In the genomic region with DNA sequence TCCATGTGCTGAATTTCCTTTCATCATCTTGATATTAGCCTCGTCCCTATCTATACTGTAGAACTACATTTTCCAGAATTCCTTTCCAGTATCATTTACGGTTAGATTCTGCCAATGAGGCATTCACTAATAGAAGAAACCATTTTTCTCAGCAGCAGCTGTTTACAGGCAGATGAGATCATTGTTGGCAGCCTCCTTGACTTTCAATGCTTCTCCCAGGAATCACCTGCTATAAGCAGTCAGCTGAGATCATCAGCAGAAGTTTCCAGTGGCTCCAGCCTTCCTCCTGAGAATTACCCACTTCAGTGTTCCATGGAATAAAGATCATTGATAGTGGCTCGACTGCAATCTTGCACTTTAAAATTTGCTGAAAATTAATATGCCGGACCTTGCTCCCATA, we compare ENCODE assay signal across 17 cellular contexts.
A peak's percentile ranks its signal among the peaks of the same experiment; 100 is the strongest.
DNase-seq lines count a peak whose midpoint lies in the region; ATAC-seq and TF ChIP-seq lines count a peak whose summit lies in the region.
"Had no signal": no experiment of that assay in that cellular context is flagged by ENCODE, and none has a peak within 500 bp of the region (broad histone marks: within the 10 kb centered on the region; RNA-seq: fewer than 3 reads in every experiment).

No MANE protein-coding gene starts in this region.

- TF ChIP-seq CTCF in ascending aorta (IDR thresholded peaks at IDR 0.05) = no peak
- TF ChIP-seq CTCF in OCI-LY7 (conservative IDR thresholded peaks at IDR 0.05; ENCODE audit: low read length) = no peak

- intact Hi-C loops in ascending aorta (cut with DNase I) (no loop called here), OCI-LY7 (cut with micrococcal nuclease; ENCODE audit: unreplicated experiment) (no loop called here)

- H3K9me3 ChIP-seq in adipocyte (ENCODE audit: control insufficient read depth, low read length) (peaks cover 3% of the 10 kb centered on the region), ascending aorta (peaks cover 0 to 5% of the 10 kb centered on the region in 2 donors), OCI-LY7 (ENCODE audit: low read length) (no peaks in the 10 kb centered on the region)
- H3K9me3 ChIP-seq: right lobe of liver had no signal

- no peaks in the 10 kb centered on the region for H3K36me3 Mint-ChIP-seq in activated CD8-positive, alpha-beta memory T cell treated with anti-CD3 and anti-CD28 coated beads, Interleukin-2, amount 10 ng/mL, durations not matched to agents 7 days and 5 days

- CTCF ChIA-PET in HEK293T (lab: Yijun Ruan, JAX) = no interaction called here
- CTCF ChIA-PET in OCI-LY7 (lab: Charles Lee; ENCODE audit: unreplicated experiment) = no interaction called here
- CTCF ChIA-PET in activated CD8-positive, alpha-beta memory T cell treated with anti-CD3 and anti-CD28 coated beads, Interleukin-2, amount 10 ng/mL, durations not matched to agents 7 days and 5 days (lab: Charles Lee) = no interaction called here

- DNase-seq in HEK293T (ENCODE audit: extremely low spot score) (peak; percentile 9), NCI-H2107 treated with DMSO at 0.1 percent for 48 hours (lab: John Stamatoyannopoulos, UW; ENCODE audit: unreplicated experiment) (peak; percentile 50), adipocyte (ENCODE audit: low read depth) (peak; percentile 3), kidney tubule cell (ENCODE audit: low spot score) (peak; percentile 53), NCI-H128 (lab: John Stamatoyannopoulos, UW; ENCODE audit: unreplicated experiment) (no peak), ascending aorta (ENCODE audit: low spot score in 2 of 2) (no peak), OCI-LY7 (ENCODE audit: low spot score) (no peak)
- no peak for DNase-seq in activated CD8-positive, alpha-beta memory T cell treated with anti-CD3 and anti-CD28 coated beads, Interleukin-2, amount 10 ng/mL, durations not matched to agents 7 days and 5 days
- DNase-seq: anterior cingulate cortex; C1 segment of cervical spinal cord; effector CD8-positive, alpha-beta T cell; GM23248; heart left ventricle; left ventricle myocardium superior; right lobe of liver; stimulated activated naive CD8-positive, alpha-beta T cell treated with anti-CD3 and anti-CD28 coated beads, Interleukin-15, amount 100 ng/mL, for 72 hours had no signal

- no peaks in the 10 kb centered on the region for H3K4me1 ChIP-seq in adipocyte (ENCODE audit: control insufficient read depth, insufficient read depth, low read length)
- no peaks in the 10 kb centered on the region for H3K4me1 ChIP-seq in ascending aorta
- no peaks in the 10 kb centered on the region for H3K4me1 ChIP-seq in OCI-LY7 (ENCODE audit: insufficient read depth, low read length, poor library complexity, severe bottlenecking)
- H3K4me1 ChIP-seq: right lobe of liver had no signal

- H3K27ac ChIP-seq in ascending aorta = no peak overlapping the region
- H3K27ac ChIP-seq in OCI-LY7 (ENCODE audit: low read depth, low read length, poor library complexity, severe bottlenecking) = no peak overlapping the region
- H3K27ac ChIP-seq: GM23248, heart left ventricle, right lobe of liver had no signal

- no peak overlapping the region for H3K4me3 ChIP-seq in adipocyte (ENCODE audit: low read length)
- no peak overlapping the region for H3K4me3 ChIP-seq in ascending aorta
- no peak overlapping the region for H3K4me3 ChIP-seq in OCI-LY7 (ENCODE audit: low read depth, low read length, poor library complexity, severe bottlenecking)
- H3K4me3 ChIP-seq: GM23248, heart left ventricle, right lobe of liver had no signal

- no peak for ATAC-seq in activated CD8-positive, alpha-beta memory T cell treated with anti-CD3 and anti-CD28 coated beads, Interleukin-2, amount 10 ng/mL, durations not matched to agents 7 days and 5 days
- ATAC-seq: heart left ventricle; left ventricle myocardium superior; natural killer cell treated with Interleukin-12 subunit alpha and Interleukin-12 subunit beta and Interleukin-15 and Interleukin-18, amount 100 ng/mL, for 72 hours; stimulated activated naive CD8-positive, alpha-beta T cell treated with anti-CD3 and anti-CD28 coated beads, Interleukin-15, amount 100 ng/mL, for 72 hours had no signal

- H3K27ac Mint-ChIP-seq in activated CD8-positive, alpha-beta memory T cell treated with anti-CD3 and anti-CD28 coated beads, Interleukin-2, amount 10 ng/mL, durations not matched to agents 7 days and 5 days = no peak overlapping the region
- H3K27ac Mint-ChIP-seq: natural killer cell treated with Interleukin-12 subunit alpha and Interleukin-12 subunit beta and Interleukin-15 and Interleukin-18, amount 100 ng/mL, for 72 hours; stimulated activated naive CD8-positive, alpha-beta T cell treated with anti-CD3 and anti-CD28 coated beads, Interleukin-15, amount 100 ng/mL, for 72 hours had no signal

- BruUV-seq in OCI-LY7 (replicated peaks; lab: Mats Ljungman, UMichigan) = no TSS peak

- H3K9me2 ChIP-seq in OCI-LY7 (ENCODE audit: insufficient read depth, low read length) = no peaks in the 10 kb centered on the region

- no peaks in the 10 kb centered on the region for H3K4me1 Mint-ChIP-seq in activated CD8-positive, alpha-beta memory T cell treated with anti-CD3 and anti-CD28 coated beads, Interleukin-2, amount 10 ng/mL, durations not matched to agents 7 days and 5 days
- H3K4me1 Mint-ChIP-seq: stimulated activated naive CD8-positive, alpha-beta T cell treated with anti-CD3 and anti-CD28 coated beads, Interleukin-15, amount 100 ng/mL, for 72 hours had no signal

- H3K27me3 Mint-ChIP-seq in activated CD8-positive, alpha-beta memory T cell treated with anti-CD3 and anti-CD28 coated beads, Interleukin-2, amount 10 ng/mL, durations not matched to agents 7 days and 5 days = no peaks in the 10 kb centered on the region
- H3K27me3 Mint-ChIP-seq: stimulated activated naive CD8-positive, alpha-beta T cell treated with anti-CD3 and anti-CD28 coated beads, Interleukin-15, amount 100 ng/mL, for 72 hours had no signal

- H3K27me3 ChIP-seq in adipocyte (replicated peaks; ENCODE audit: control insufficient read depth, insufficient read depth, low read length) (no peaks in the 10 kb centered on the region), ascending aorta (no peaks in the 10 kb centered on the region)
- H3K27me3 ChIP-seq: heart left ventricle, right lobe of liver had no signal

- no peak overlapping the region for H3K4me3 Mint-ChIP-seq in activated CD8-positive, alpha-beta memory T cell treated with anti-CD3 and anti-CD28 coated beads, Interleukin-2, amount 10 ng/mL, durations not matched to agents 7 days and 5 days
- H3K4me3 Mint-ChIP-seq: natural killer cell treated with Interleukin-12 subunit alpha and Interleukin-12 subunit beta and Interleukin-15 and Interleukin-18, amount 100 ng/mL, for 72 hours; stimulated activated naive CD8-positive, alpha-beta T cell treated with anti-CD3 and anti-CD28 coated beads, Interleukin-15, amount 100 ng/mL, for 72 hours had no signal

- no peak overlapping the region for H3K4me2 ChIP-seq in OCI-LY7 (ENCODE audit: low read length)

- H3K79me2 ChIP-seq in OCI-LY7 (ENCODE audit: insufficient read depth, low read depth, low read length) = no peaks in the 10 kb centered on the region

- POLR2A ChIA-PET in HEK293T (lab: Yijun Ruan, JAX) = no interaction called here
- POLR2A ChIA-PET in OCI-LY7 (lab: Charles Lee) = no interaction called here

- no peaks in the 10 kb centered on the region for H3K9me3 Mint-ChIP-seq in activated CD8-positive, alpha-beta memory T cell treated with anti-CD3 and anti-CD28 coated beads, Interleukin-2, amount 10 ng/mL, durations not matched to agents 7 days and 5 days (ENCODE audit: low read depth)

- no peak overlapping the region for H2AFZ ChIP-seq in OCI-LY7 (ENCODE audit: low read length)
- H2AFZ ChIP-seq: GM23248 had no signal

- H4K20me1 ChIP-seq in OCI-LY7 (ENCODE audit: insufficient read depth, low read length) = no peaks in the 10 kb centered on the region

- no peak overlapping the region for H3K9ac ChIP-seq in adipocyte (ENCODE audit: low read length)
- H3K9ac ChIP-seq: GM23248 had no signal

- H3K36me3 ChIP-seq in adipocyte (ENCODE audit: control insufficient read depth, insufficient read depth, low read length, severe bottlenecking) (no peaks in the 10 kb centered on the region), ascending aorta (no peaks in the 10 kb centered on the region), OCI-LY7 (ENCODE audit: insufficient read depth, low read length) (no peaks in the 10 kb centered on the region)
- H3K36me3 ChIP-seq: heart left ventricle, right lobe of liver had no signal

TF ChIP-seq in HEK293T, 16 proteins besides CTCF, POLR2A, EP300 and RAD21:
- TF ChIP-seq FOXA1 (IDR thresholded peaks at IDR 0.05) (no peak), BHLHE40 (IDR thresholded peaks at IDR 0.05; ENCODE audit: borderline replicate concordance) (no peak), NFRKB (IDR thresholded peaks at IDR 0.05) (no peak), FOXM1 (IDR thresholded peaks at IDR 0.05; ENCODE audit: borderline replicate concordance) (no peak), ZNF384 (IDR thresholded peaks at IDR 0.05) (no peak), TARDBP (IDR thresholded peaks at IDR 0.05) (no peak), FOXK2 (IDR thresholded peaks at IDR 0.05) (no peak)
- TF ChIP-seq, protein P1, sequence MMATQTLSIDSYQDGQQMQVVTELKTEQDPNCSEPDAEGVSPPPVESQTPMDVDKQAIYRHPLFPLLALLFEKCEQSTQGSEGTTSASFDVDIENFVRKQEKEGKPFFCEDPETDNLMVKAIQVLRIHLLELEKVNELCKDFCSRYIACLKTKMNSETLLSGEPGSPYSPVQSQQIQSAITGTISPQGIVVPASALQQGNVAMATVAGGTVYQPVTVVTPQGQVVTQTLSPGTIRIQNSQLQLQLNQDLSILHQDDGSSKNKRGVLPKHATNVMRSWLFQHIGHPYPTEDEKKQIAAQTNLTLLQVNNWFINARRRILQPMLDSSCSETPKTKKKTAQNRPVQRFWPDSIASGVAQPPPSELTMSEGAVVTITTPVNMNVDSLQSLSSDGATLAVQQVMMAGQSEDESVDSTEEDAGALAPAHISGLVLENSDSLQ (IDR thresholded peaks at IDR 0.05) = no peak

Comparison
In these comparisons a context has a peak if more than half of its experiments do, and no peak if none do; other contexts are left out.
1. DNase-seq: peak in HEK293T (single experiment), NCI-H2107 treated with DMSO at 0.1 percent for 48 hours (single experiment), adipocyte (single experiment) and kidney tubule cell (single experiment); none in NCI-H128 (single experiment), ascending aorta (0 of 2), OCI-LY7 (single experiment) and activated CD8-positive, alpha-beta memory T cell treated with anti-CD3 and anti-CD28 coated beads, Interleukin-2, amount 10 ng/mL, durations not matched to agents 7 days and 5 days (single experiment).